In genomic region chr12:26567126-26567525, GRCh38 we compare ENCODE assay signal across 22 cellular contexts.
"Had no signal": no experiment of that assay in that cellular context is flagged by ENCODE, and none has a peak within 500 bp of the region (broad histone marks: within the 10 kb centered on the region; RNA-seq: fewer than 3 reads in every experiment).

No MANE protein-coding gene starts in this region.

- H3K9me3 ChIP-seq: esophagus muscularis mucosa, prostate gland, right atrium auricular region, sigmoid colon, stomach, thyroid gland, vagina had no signal

- DNase-seq: dermis blood vessel endothelial cell; effector memory CD4-positive, alpha-beta T cell; foreskin melanocyte; mesenchymal stem cell; naive thymus-derived CD4-positive, alpha-beta T cell; sigmoid colon; stimulated activated CD4-positive, alpha-beta T cell treated with anti-CD3 and anti-CD28 coated beads, Interleukin-2, amount 100 ng/mL, for 24 hours; stimulated activated CD4-positive, alpha-beta T cell treated with anti-CD3 and anti-CD28 coated beads, Interleukin-4, amount 100 ng/mL, for 24 hours; stimulated activated naive CD4-positive, alpha-beta T cell treated with Interleukin-2 at 50 U/mL for 16 hours; stomach; thyroid gland; trophoblast cell had no signal

- H3K27me3 ChIP-seq: esophagus muscularis mucosa, neural progenitor cell, right atrium auricular region, sigmoid colon, stomach, thyroid gland, vagina had no signal

- ATAC-seq: left lobe of liver; naive thymus-derived CD4-positive, alpha-beta T cell; stimulated activated effector memory CD8-positive, alpha-beta T cell treated with anti-CD3 and anti-CD28 coated beads, Interleukin-12 subunit alpha, Interleukin-12 subunit beta, amount 100 ng/mL, for 72 hours had no signal

- H3K9ac ChIP-seq: neural progenitor cell, parathyroid adenoma had no signal

- H3K4me2 ChIP-seq: neural progenitor cell had no signal

- H3K79me2 ChIP-seq: parathyroid adenoma had no signal

- H3K4me3 ChIP-seq: coronary artery, esophagus muscularis mucosa, lung, neural progenitor cell, prostate gland, right atrium auricular region, sigmoid colon, stomach, thyroid gland, vagina had no signal

- H3K27ac ChIP-seq: coronary artery, esophagus muscularis mucosa, neural progenitor cell, parathyroid adenoma, prostate gland, right atrium auricular region, sigmoid colon, stomach, thyroid gland, vagina had no signal

- H3K36me3 ChIP-seq: esophagus muscularis mucosa, neural progenitor cell, prostate gland, right atrium auricular region, thyroid gland, vagina had no signal

- H2AFZ ChIP-seq: neural progenitor cell, parathyroid adenoma had no signal

- H3K4me1 ChIP-seq: neural progenitor cell, parathyroid adenoma, prostate gland, thyroid gland, vagina had no signal
